8 cellular contexts compared by ENCODE assay signal in genomic region chr22:28678778-28679610, GRCh38. TPM values are rescaled to one million over a fixed set of nuclear protein-coding genes. Genes with fewer than 3 reads are reported as not detected.
DNase-seq lines count a peak whose midpoint lies in the region; TF ChIP-seq lines count a peak whose summit lies in the region.
"Not testable (repeated sequence)": the region's sequence is repeated elsewhere in the genome, so short reads cannot be mapped to it uniquely, and the experiment has no call there.

No MANE protein-coding gene starts in this region.

- peak overlapping the region; percentile 78 for H3K27ac Mint-ChIP-seq in progenitor cell of endocrine pancreas
- H3K27ac Mint-ChIP-seq in type B pancreatic cell, result not testable (repeated sequence)

- not testable (repeated sequence) for H3K9me3 ChIP-seq in WERI-Rb-1 (ENCODE audit: severe bottlenecking)

- not testable (repeated sequence) for H3K27me3 Mint-ChIP-seq in progenitor cell of endocrine pancreas, type B pancreatic cell

- TF ChIP-seq CTCF in WERI-Rb-1 (IDR thresholded peaks at IDR 0.05; ENCODE audit: low read depth, low read length); astrocyte of the spinal cord (IDR thresholded peaks at IDR 0.05; ENCODE audit: low read depth, low read length); fibroblast of villous mesenchyme (IDR thresholded peaks at IDR 0.05; ENCODE audit: insufficient read depth, low read depth, low read length); lower leg skin (IDR thresholded peaks at IDR 0.05); progenitor cell of endocrine pancreas (IDR thresholded peaks at IDR 0.05; ENCODE audit: unreplicated experiment); type B pancreatic cell (conservative IDR thresholded peaks at IDR 0.05): not testable (repeated sequence)

- H3K4me3 Mint-ChIP-seq in progenitor cell of endocrine pancreas (ENCODE audit: low read depth) (peak overlapping the region; percentile 80), type B pancreatic cell (peak overlapping the region; percentile 87)

- H3K36me3 Mint-ChIP-seq in progenitor cell of endocrine pancreas (ENCODE audit: insufficient read depth); type B pancreatic cell: not testable (repeated sequence)

- not testable (repeated sequence) for TF ChIP-seq POLR2A in lower leg skin (IDR thresholded peaks at IDR 0.05)

- intact Hi-C loops in lower leg skin (cut with DNase I; ENCODE audit: low total_unique reads), result not testable (repeated sequence)

- DNase-seq in DMS 273 (lab: John Stamatoyannopoulos, UW; ENCODE audit: unreplicated experiment), result peak; percentile 72
- DNase-seq in NCI-H1092 (lab: John Stamatoyannopoulos, UW), result peak; percentile 18
- DNase-seq in WERI-Rb-1, result peak; percentile 23
- DNase-seq in astrocyte of the spinal cord (ENCODE audit: low read depth, low spot score); progenitor cell of endocrine pancreas (ENCODE audit: low spot score, unreplicated experiment); type B pancreatic cell (ENCODE audit: extremely low spot score, unreplicated experiment): not testable (repeated sequence)
- peak; percentile 11 for DNase-seq in fibroblast of villous mesenchyme (ENCODE audit: low read depth)
- peak in 1 of 2 donors; percentile 85 for DNase-seq in lower leg skin (ENCODE audit: low spot score in 2 of 2)

- H3K4me3 ChIP-seq in WERI-Rb-1 (ENCODE audit: low read depth, low read length) (peak overlapping the region; percentile 79), astrocyte of the spinal cord (ENCODE audit: low read depth, low read length) (peak overlapping the region; percentile 70), fibroblast of villous mesenchyme (ENCODE audit: low read depth, low read length) (peak overlapping the region; percentile 84), lower leg skin (ENCODE audit: low read depth, poor library complexity, severe bottlenecking) (peak overlapping the region; percentile 70)

- H3K27me3 ChIP-seq in WERI-Rb-1 (ENCODE audit: insufficient read depth, low read depth, severe bottlenecking), result not testable (repeated sequence)

- peak overlapping the region; percentile 70 for H3K27ac ChIP-seq in WERI-Rb-1

- in situ Hi-C loops in astrocyte of the spinal cord (cut with HindIII; ENCODE audit: low sequenced_read_pairs), result not testable (repeated sequence)

- not testable (repeated sequence) for H3K36me3 ChIP-seq in WERI-Rb-1

- not testable (repeated sequence) for H3K9me3 Mint-ChIP-seq in progenitor cell of endocrine pancreas (ENCODE audit: low read depth); type B pancreatic cell

- not testable (repeated sequence) for H3K4me1 Mint-ChIP-seq in progenitor cell of endocrine pancreas (ENCODE audit: low read depth); type B pancreatic cell (ENCODE audit: unreplicated experiment)

- WGBS in lower leg skin, 2 donors, result 12 to 13% methylated on average over 44 to 54 of the region's 58 CpGs

RNA-seq across cellular contexts. Expression of gene TTC28, which starts 0.6 kb away (rescaled TPM):
- total RNA-seq in fibroblast of villous mesenchyme, result 23.3 and 27.4 TPM in 2 replicates
- 10 to 100 TPM; 10.2 to 23.8 (median 13.4) TPM for total RNA-seq in lower leg skin
- 33.3 and 35.2 TPM in 2 replicates for total RNA-seq in progenitor cell of endocrine pancreas
- 19.2 and 59.2 TPM in 2 replicates for total RNA-seq in type B pancreatic cell (ENCODE audit: low replicate concordance)
